Comparison of ENCODE assay signal across 9 cellular contexts in the genomic region with DNA sequence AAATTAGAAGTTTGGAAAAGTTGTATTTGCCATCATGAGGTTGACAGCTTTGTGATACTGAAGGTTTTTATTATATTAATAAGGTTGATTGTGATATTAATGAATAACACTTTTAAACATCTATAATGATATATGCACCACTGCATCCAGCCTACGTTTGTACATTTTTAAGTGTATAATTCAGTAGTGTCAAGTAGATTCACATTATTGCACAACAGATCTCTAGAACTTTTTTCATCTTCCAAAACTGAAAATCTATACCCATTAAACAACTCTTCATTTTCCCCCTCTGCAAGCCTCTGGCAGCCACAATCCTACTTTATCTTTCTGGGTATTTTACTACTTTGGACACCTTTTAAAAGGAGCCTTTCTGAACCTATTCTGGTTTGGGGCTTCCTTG.
"Had no signal": no experiment of that assay in that cellular context is flagged by ENCODE, and none has a peak within 500 bp of the region (broad histone marks: within the 10 kb centered on the region; RNA-seq: fewer than 3 reads in every experiment).

No MANE protein-coding gene starts in this region.

- H3K4me3 ChIP-seq: GM23248, HAP-1 had no signal

- H3K27ac ChIP-seq: GM23248, HL-60 had no signal

- H3K9me3 Mint-ChIP-seq: HFFc6 had no signal

- ATAC-seq: HCT116 had no signal

- H3K4me3 Mint-ChIP-seq: HFFc6, IgD-negative memory B cell had no signal

- H2AFZ ChIP-seq: GM23248 had no signal

- DNase-seq: GM23248, GOT3, H7, HFFc6, KG1 had no signal

- H3K27ac Mint-ChIP-seq: HFFc6, IgD-negative memory B cell had no signal

- H3K36me3 ChIP-seq: HAP-1 had no signal

- H3K9ac ChIP-seq: GM23248 had no signal

- H3K4me1 ChIP-seq: HAP-1 had no signal

- H3K27me3 Mint-ChIP-seq: IgD-negative memory B cell had no signal

- H3K9me3 ChIP-seq: HAP-1 had no signal
